Comparison of ENCODE assay signal across 8 cellular contexts in the genomic region with DNA sequence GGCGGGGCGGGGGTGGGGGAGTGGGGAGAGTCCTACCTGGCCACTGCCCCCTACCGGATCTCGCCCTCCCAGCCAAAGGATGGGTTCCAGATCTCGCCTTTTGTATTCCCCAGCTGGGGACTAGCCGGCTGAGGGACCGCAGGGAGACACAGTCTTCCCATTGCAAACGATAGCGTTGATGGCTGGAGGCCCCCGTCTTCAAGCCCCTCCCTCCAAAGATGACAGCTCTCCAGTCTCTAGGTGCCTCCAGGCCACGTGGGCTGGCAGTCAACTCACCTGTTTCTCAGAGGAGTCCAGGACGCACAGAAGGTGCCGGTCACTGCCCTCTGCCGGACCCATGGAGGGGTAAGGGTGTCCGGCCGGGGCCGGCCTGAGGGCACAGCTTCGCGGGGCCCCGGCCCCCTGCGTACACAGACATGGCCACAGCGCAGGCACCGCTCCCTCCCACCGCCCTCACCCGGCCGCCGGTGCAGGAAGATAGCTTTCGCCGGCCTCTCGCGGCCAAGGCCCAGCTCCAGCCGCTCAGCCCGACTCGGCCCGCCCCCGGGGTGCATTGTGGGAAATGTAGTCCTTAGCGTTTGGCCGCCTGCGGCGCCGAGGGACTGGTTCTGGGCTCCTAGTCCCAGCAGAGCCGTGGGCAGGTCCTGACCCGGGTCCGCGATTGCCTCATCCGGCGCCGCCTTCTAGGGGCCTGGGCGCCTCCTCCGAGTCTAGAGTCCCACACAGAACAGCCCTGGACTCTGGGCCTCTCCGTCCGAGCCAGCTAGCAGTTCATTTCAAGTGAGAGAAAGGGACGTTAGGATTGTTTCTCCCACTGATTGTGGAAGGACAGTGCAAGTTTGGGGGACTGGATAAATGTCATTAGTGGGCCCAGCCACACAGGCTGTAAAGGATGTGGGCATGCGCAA. TPM values are rescaled to one million over a fixed set of nuclear protein-coding genes. Genes with fewer than 3 reads are reported as not detected.
DNase-seq lines count a peak whose midpoint lies in the region; ATAC-seq and TF ChIP-seq lines count a peak whose summit lies in the region.

A gene with protein sequence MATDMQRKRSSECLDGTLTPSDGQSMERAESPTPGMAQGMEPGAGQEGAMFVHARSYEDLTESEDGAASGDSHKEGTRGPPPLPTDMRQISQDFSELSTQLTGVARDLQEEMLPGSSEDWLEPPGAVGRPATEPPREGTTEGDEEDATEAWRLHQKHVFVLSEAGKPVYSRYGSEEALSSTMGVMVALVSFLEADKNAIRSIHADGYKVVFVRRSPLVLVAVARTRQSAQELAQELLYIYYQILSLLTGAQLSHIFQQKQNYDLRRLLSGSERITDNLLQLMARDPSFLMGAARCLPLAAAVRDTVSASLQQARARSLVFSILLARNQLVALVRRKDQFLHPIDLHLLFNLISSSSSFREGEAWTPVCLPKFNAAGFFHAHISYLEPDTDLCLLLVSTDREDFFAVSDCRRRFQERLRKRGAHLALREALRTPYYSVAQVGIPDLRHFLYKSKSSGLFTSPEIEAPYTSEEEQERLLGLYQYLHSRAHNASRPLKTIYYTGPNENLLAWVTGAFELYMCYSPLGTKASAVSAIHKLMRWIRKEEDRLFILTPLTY (minus strand): TSS at position 479 of the 908 bp plus-strand sequence. CDS start 16,465 bp downstream, outside the sequence.

- H3K9me3 ChIP-seq in adrenal gland (replicated peaks in 1 of 3) (no peaks in the 10 kb centered on the region), heart left ventricle (no peaks in the 10 kb centered on the region), upper lobe of right lung (no peaks in the 10 kb centered on the region)

- 1 to 8% (median 3%) methylated on average over 9 to 54 of the region's 54 CpGs for WGBS in adrenal gland, 4 donors
- 1 to 4% (median 2%) methylated on average over 26 to 54 of the region's 54 CpGs for WGBS in heart left ventricle, 4 donors

- CTCF ChIA-PET in T-cell (lab: Charles Lee) = interaction anchor here in 1 of 2 donors (0.6 to 1.8 kb wide), 5 partner anchors 11 to 1853 kb away, joined by 3 to 7 read pairs (median 6); a partner anchor contains a TSS

- DNase-seq in NCI-H1092 treated with DMSO at 0.1 percent for 48 hours (lab: John Stamatoyannopoulos, UW) = peak; percentile 74
- DNase-seq in T-cell = peak; percentile 47 to 87 (median 75)
- DNase-seq in adrenal gland = peak; percentile 95 to 98 (median 96)
- DNase-seq in heart left ventricle = peak; percentile 97 to 98 (median 97)
- peak; percentile 99 for DNase-seq in posterior vena cava (ENCODE audit: low spot score)
- DNase-seq in upper lobe of right lung = peak; percentile 99

- no peaks in the 10 kb centered on the region for H3K9me3 Mint-ChIP-seq in T-cell

- H3K36me3 ChIP-seq in adrenal gland (replicated peaks in 1 of 2) (no peaks in the 10 kb centered on the region), heart left ventricle (no peaks in the 10 kb centered on the region), upper lobe of right lung (no peaks in the 10 kb centered on the region)

- ATAC-seq in HG02623 (IDR thresholded peaks at IDR 0.05; ENCODE audit: unreplicated experiment) (peak; percentile 73), T-cell (replicated peaks in 1 of 4) (peak; percentile 96 to 98 (median 98)), heart left ventricle (peak; percentile 95 to 100 (median 99)), upper lobe of right lung (peak; percentile 99)

- intact Hi-C loops in adrenal gland (cut with DNase I) = no loop called here
- intact Hi-C loops in heart left ventricle (cut with DNase I) = loop anchor here in 3 of 10 donors (2.0 to 10.0 kb wide), 3 partner anchors 73 to 365 kb away; a partner anchor contains a TSS
- intact Hi-C loops in posterior vena cava (cut with DNase I) = loop anchor here in 1 of 2 donors (10.0 kb wide), 1 partner anchor 1355 kb away; no protein-coding TSS in a partner anchor
- intact Hi-C loops in upper lobe of right lung (cut with DNase I) = no loop called here

- H3K4me3 Mint-ChIP-seq in T-cell = peak within 1 kb of the TSS; percentile 75 to 83 (median 83)

- POLR2A ChIA-PET in T-cell (lab: Charles Lee) = interaction anchor here (0.6 to 1.1 kb wide), 3 partner anchors 10 to 110 kb away, joined by 4 to 6 read pairs (median 5); a partner anchor contains a TSS

- peaks cover 2% of the 10 kb centered on the region for H3K36me3 Mint-ChIP-seq in T-cell

- H3K27me3 ChIP-seq in adrenal gland = no peaks in the 10 kb centered on the region
- no peaks in the 10 kb centered on the region for H3K27me3 ChIP-seq in heart left ventricle
- H3K27me3 ChIP-seq in upper lobe of right lung = no peaks in the 10 kb centered on the region

- H3K27ac ChIP-seq in adrenal gland (peak within 1 kb of the TSS in 4 of 5 donors; percentile 55 to 88 (median 72)), heart left ventricle (peak within 1 kb of the TSS; percentile 72 to 94 (median 89)), upper lobe of right lung (peak within 1 kb of the TSS; percentile 85)

- H3K4me3 ChIP-seq in adrenal gland (peak within 1 kb of the TSS; percentile 12 to 91 (median 72)), heart left ventricle (peak within 1 kb of the TSS; percentile 66 to 93 (median 82)), upper lobe of right lung (peak within 1 kb of the TSS; percentile 81)

- peaks cover 0 to 21% of the 10 kb centered on the region in 2 donors for H3K4me1 ChIP-seq in adrenal gland (replicated peaks in 1 of 2)
- H3K4me1 ChIP-seq in heart left ventricle = peaks cover 0 to 31% (median 21%) of the 10 kb centered on the region in 12 donors
- peaks cover 11% of the 10 kb centered on the region for H3K4me1 ChIP-seq in upper lobe of right lung

- H3K27ac Mint-ChIP-seq in T-cell = peak within 1 kb of the TSS; percentile 88 to 89

- TF ChIP-seq CTCF in GM12874 (IDR thresholded peaks at IDR 0.05; ENCODE audit: insufficient read depth, low read depth, low read length) (peak; percentile 31), adrenal gland (IDR thresholded peaks at IDR 0.05) (peak in 2 of 6 experiments; percentile 26 to 35), heart left ventricle (IDR thresholded peaks at IDR 0.05) (peak in 9 of 12 donors; percentile 11 to 53 (median 28)), upper lobe of right lung (IDR thresholded peaks at IDR 0.05) (peak; percentile 41)

- H3K27me3 Mint-ChIP-seq in T-cell = no peaks in the 10 kb centered on the region

- peaks cover 21 to 36% (median 28%) of the 10 kb centered on the region in 3 donors for H3K4me1 Mint-ChIP-seq in T-cell

- TF ChIP-seq POLR2A in adrenal gland (IDR thresholded peaks at IDR 0.05) = peak; percentile 66 to 74
- peak in 1 of 2 donors; percentile 76 for TF ChIP-seq POLR2A in heart left ventricle (IDR thresholded peaks at IDR 0.05)

RNA-seq across cellular contexts. Expression of the gene that starts here (rescaled TPM):
- total RNA-seq in T-cell = 10 to 100 TPM in 3 of 5 donors, 1 to 10 TPM in 2; 5.4 to 15.0 (median 11.7) TPM
- 10 to 100 TPM; 11.5 to 21.1 (median 14.3) TPM for total RNA-seq in adrenal gland
- 10 to 100 TPM; 10.6 to 14.2 (median 12.9) TPM for polyA plus RNA-seq in adrenal gland
- total RNA-seq in heart left ventricle = 10 to 100 TPM in 2 of 9 donors, 1 to 10 TPM in 7; 4.8 to 13.0 (median 7.7) TPM
- 10 to 100 TPM in 1 of 2 donors, 1 to 10 TPM in 1; 5.2 to 16.3 TPM for polyA plus RNA-seq in heart left ventricle
- total RNA-seq in posterior vena cava = 1 to 10 TPM; 7.6 to 9.3 TPM
- total RNA-seq in upper lobe of right lung = 10.2 TPM

Comparison
In these comparisons a context has a peak if more than half of its experiments do, and no peak if none do; other contexts are left out.
1. Peak in every context shown above with its lines: DNase-seq, ATAC-seq, H3K4me3 ChIP-seq and H3K27ac ChIP-seq.